9 cellular contexts compared by ENCODE assay signal in the genomic region with DNA sequence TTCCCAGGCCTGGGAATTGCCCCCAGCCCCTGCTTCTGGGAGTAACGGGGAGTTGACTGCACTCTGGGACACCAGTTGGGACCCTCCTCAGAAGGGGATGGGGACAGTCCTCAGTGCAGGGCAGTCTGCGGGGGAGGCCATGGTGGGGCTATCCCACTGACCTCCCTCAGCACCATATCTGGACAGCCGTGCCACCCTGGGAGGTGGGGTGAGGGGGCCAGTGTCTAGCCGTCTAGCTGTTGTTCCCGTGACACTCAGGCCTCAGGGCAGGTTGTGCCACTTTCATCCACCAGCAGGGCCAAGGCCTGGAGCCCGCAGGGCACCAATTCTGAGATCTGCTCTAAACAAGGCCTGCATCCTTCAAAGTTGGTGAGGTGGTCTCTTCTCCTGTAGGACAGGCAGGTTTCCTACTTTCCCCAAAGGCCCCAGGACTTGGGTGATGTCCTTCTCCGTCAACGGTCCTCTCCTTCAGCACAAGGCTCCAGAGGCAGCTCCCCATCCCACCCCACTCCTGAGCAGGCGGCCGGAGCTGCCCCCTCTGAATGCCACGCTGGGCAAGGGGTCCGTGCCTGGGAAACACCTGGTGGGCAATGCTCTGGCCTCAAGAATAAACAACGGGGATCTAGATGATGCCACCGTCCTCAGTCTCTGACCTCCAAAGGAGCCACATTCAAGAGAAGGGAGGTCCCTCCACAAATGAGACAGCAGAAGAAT. TPM values are rescaled to one million over a fixed set of nuclear protein-coding genes. Genes with fewer than 3 reads are reported as not detected.
DNase-seq lines count a peak whose midpoint lies in the region; ATAC-seq and TF ChIP-seq lines count a peak whose summit lies in the region.
"Had no signal": no experiment of that assay in that cellular context is flagged by ENCODE, and none has a peak within 500 bp of the region (broad histone marks: within the 10 kb centered on the region; RNA-seq: fewer than 3 reads in every experiment).

No MANE protein-coding gene starts in this region.

- no peak for TF ChIP-seq CTCF in Caco-2 (IDR thresholded peaks at IDR 0.05; ENCODE audit: insufficient read depth in 1 of 2, low read depth in 1 of 2, low read length in 1 of 2, severe bottlenecking in 1 of 2, unreplicated experiment in 1 of 2)
- no peak for TF ChIP-seq CTCF in PC-9 (conservative IDR thresholded peaks at IDR 0.05)
- TF ChIP-seq CTCF in fibroblast of lung (conservative IDR thresholded peaks at IDR 0.05 in 1 of 2, IDR thresholded peaks at IDR 0.05 in 1 of 2; ENCODE audit: low read depth in 1 of 2, low read length in 2 of 2): no peak
- no peak for TF ChIP-seq CTCF in psoas muscle (IDR thresholded peaks at IDR 0.05)

- intact Hi-C loops in Caco-2 (cut with micrococcal nuclease; ENCODE audit: unreplicated experiment): no loop called here
- intact Hi-C loops in PC-9 (cut with micrococcal nuclease; ENCODE audit: unreplicated experiment): no loop called here
- intact Hi-C loops in psoas muscle (cut with DNase I): no loop called here

- no peaks in the 10 kb centered on the region for H3K9me2 ChIP-seq in PC-9 (ENCODE audit: insufficient read depth)

- H3F3A ChIP-seq in PC-9 (ENCODE audit: insufficient read depth, low read depth): peaks cover 10% of the 10 kb centered on the region; the same call in 1 of the 2 replicates

- peaks cover 36% of the 10 kb centered on the region for H3K4me1 ChIP-seq in Caco-2
- peaks cover 31% of the 10 kb centered on the region for H3K4me1 ChIP-seq in PC-9 (replicated peaks; ENCODE audit: insufficient read depth)
- H3K4me1 ChIP-seq in fibroblast of lung (ENCODE audit: control insufficient read depth, extremely low read depth, insufficient read depth, low read length): peaks cover 9% of the 10 kb centered on the region
- peaks cover 21% of the 10 kb centered on the region for H3K4me1 ChIP-seq in psoas muscle

- H3K4me3 Mint-ChIP-seq in Caco-2 (ENCODE audit: unreplicated experiment): peak overlapping the region; percentile 77

- POLR2A ChIA-PET in Caco-2 (lab: Charles Lee) (interaction anchor here (0.5 to 2.3 kb wide), 5 partner anchors 12 to 51 kb away, joined by 3 to 28 read pairs (median 3); no protein-coding TSS in a partner anchor), PC-9 (lab: Charles Lee; ENCODE audit: unreplicated experiment) (interaction anchor here (0.6 to 1.6 kb wide), 5 partner anchors 10 to 32 kb away, joined by 3 to 7 read pairs (median 6); no protein-coding TSS in a partner anchor)

- H3K36me3 Mint-ChIP-seq in Caco-2 (ENCODE audit: insufficient read depth, unreplicated experiment): peaks cover 19% of the 10 kb centered on the region

- CTCF ChIA-PET in Caco-2 (lab: Charles Lee): interaction anchor here (2.2 to 3.0 kb wide), 2 partner anchors 10 to 12 kb away, joined by 8 to 18 read pairs; no protein-coding TSS in a partner anchor
- CTCF ChIA-PET in PC-9 (lab: Charles Lee): interaction anchor here (1.1 to 1.7 kb wide), 2 partner anchors 10 to 19 kb away, joined by 3 read pairs; no protein-coding TSS in a partner anchor

- H3K27me3 ChIP-seq in Caco-2 (replicated peaks; ENCODE audit: control insufficient read depth, insufficient read depth, low read length) (no peaks in the 10 kb centered on the region), PC-9 (ENCODE audit: insufficient read depth, low read depth) (no peaks in the 10 kb centered on the region), fibroblast of lung (ENCODE audit: control insufficient read depth, insufficient read depth, low read length) (no peaks in the 10 kb centered on the region), psoas muscle (ENCODE audit: insufficient read depth in 3 of 3, low read length in 2 of 3) (no peaks in the 10 kb centered on the region)

- no peak overlapping the region for H3K4me3 ChIP-seq in Caco-2 (ENCODE audit: low read depth, low read length)
- peak overlapping the region; percentile 62; the same call in 1 of the 2 replicates for H3K4me3 ChIP-seq in PC-9
- H3K4me3 ChIP-seq in fibroblast of lung (replicated peaks in 1 of 4; ENCODE audit: control extremely low read depth in 1 of 4, insufficient read depth in 1 of 4, low read depth in 3 of 4, low read length in 4 of 4): peak overlapping the region in 2 of 4 experiments; percentile 50 to 60
- peak overlapping the region; percentile 72 for H3K4me3 ChIP-seq in psoas muscle

- peak overlapping the region; percentile 96 for H3K27ac ChIP-seq in PC-9
- peak overlapping the region; percentile 100 for H3K27ac ChIP-seq in fibroblast of lung (ENCODE audit: insufficient read depth, low read length)
- peak overlapping the region; percentile 97 for H3K27ac ChIP-seq in psoas muscle

- no TSS peak for BruUV-seq in Caco-2 (replicated peaks; lab: Mats Ljungman, UMichigan)
- TSS peak; percentile 81 for BruUV-seq in PC-9 (replicated peaks; lab: Mats Ljungman, UMichigan)

- peak overlapping the region; percentile 96 for H3K27ac Mint-ChIP-seq in Caco-2 (ENCODE audit: unreplicated experiment)

- no peaks in the 10 kb centered on the region for H3K27me3 Mint-ChIP-seq in Caco-2 (ENCODE audit: insufficient read depth, unreplicated experiment)

- peak overlapping the region; percentile 92 for H3K4me2 ChIP-seq in PC-9
- H3K4me2 ChIP-seq in fibroblast of lung (ENCODE audit: extremely low read depth, insufficient read depth, low read length): no peak overlapping the region

- H3K4me1 Mint-ChIP-seq in Caco-2 (ENCODE audit: low read depth, unreplicated experiment): peaks cover 7% of the 10 kb centered on the region

- H3K36me3 ChIP-seq in Caco-2 (ENCODE audit: control insufficient read depth, insufficient read depth, low read length) (no peaks in the 10 kb centered on the region), PC-9 (ENCODE audit: low read depth) (no peaks in the 10 kb centered on the region), fibroblast of lung (ENCODE audit: control insufficient read depth, insufficient read depth, low read length) (no peaks in the 10 kb centered on the region), psoas muscle (ENCODE audit: insufficient read depth in 1 of 2, low read depth in 1 of 2) (no peaks in the 10 kb centered on the region)

- WGBS in psoas muscle, 3 donors: 69 to 74% (median 72%) methylated on average over 14 of the region's 14 CpGs

- no peak for ATAC-seq in psoas muscle
- ATAC-seq in GM18520 (IDR thresholded peaks at IDR 0.05; ENCODE audit: unreplicated experiment): no peak
- no peak for ATAC-seq in HG03342 (IDR thresholded peaks at IDR 0.05; ENCODE audit: unreplicated experiment)

- DNase-seq in Caco-2: no peak
- no peak for DNase-seq in PC-9
- DNase-seq in fibroblast of lung (ENCODE audit: low read depth in 2 of 2): no peak
- no peak for DNase-seq in psoas muscle
- DNase-seq in D341Med (ENCODE audit: low spot score): no peak
- DNase-seq in NCI-H1092 (lab: John Stamatoyannopoulos, UW): no peak
- DNase-seq: activated CD4-positive, CD25-positive, alpha-beta regulatory T cell had no signal

- no peak overlapping the region for H3K9ac ChIP-seq in fibroblast of lung (ENCODE audit: insufficient read depth, low read length)

- H3K79me2 ChIP-seq in PC-9 (ENCODE audit: low read depth) (peaks cover 4% of the 10 kb centered on the region; the same call in 1 of the 2 replicates), fibroblast of lung (ENCODE audit: control insufficient read depth, insufficient read depth, low read length) (no peaks in the 10 kb centered on the region)

- H4K20me1 ChIP-seq in PC-9 (ENCODE audit: insufficient read depth) (no peaks in the 10 kb centered on the region), fibroblast of lung (ENCODE audit: control insufficient read depth, extremely low read depth, insufficient read depth, low read length) (no peaks in the 10 kb centered on the region)

- no peaks in the 10 kb centered on the region for H3K9me3 Mint-ChIP-seq in Caco-2 (ENCODE audit: unreplicated experiment)

- H3K9me3 ChIP-seq in Caco-2: no peaks in the 10 kb centered on the region
- H3K9me3 ChIP-seq in PC-9 (ENCODE audit: insufficient read depth, low read depth): no peaks in the 10 kb centered on the region
- H3K9me3 ChIP-seq in fibroblast of lung (ENCODE audit: control insufficient read depth, insufficient read depth, low read depth, low read length): no peaks in the 10 kb centered on the region
- no peaks in the 10 kb centered on the region for H3K9me3 ChIP-seq in psoas muscle

- no peak overlapping the region for H2AFZ ChIP-seq in PC-9
- no peak overlapping the region for H2AFZ ChIP-seq in fibroblast of lung (ENCODE audit: low read length)

RNA-seq across cellular contexts. Expression of gene PTMA, which starts 43.0 kb away (rescaled TPM):
- 597 and 669 TPM in 2 replicates for total RNA-seq in Caco-2 (2022)
- total RNA-seq in PC-9 (2021): 1,200 and 1,260 TPM in 2 replicates
- total RNA-seq in fibroblast of lung: 481 and 664 TPM in 2 replicates
- 650 and 1,032 TPM in 2 replicates for polyA plus RNA-seq in fibroblast of lung
- polyA plus RNA-seq in fibroblast of lung (2012): 819 and 1,107 TPM in 2 replicates
- 34.8 and 35.0 TPM in 2 replicates for polyA minus RNA-seq in fibroblast of lung (ENCODE audit: low replicate concordance)
- total RNA-seq in psoas muscle: 100 to 1,000 TPM; 124 to 263 (median 168) TPM
- polyA plus RNA-seq in psoas muscle: 100 to 1,000 TPM; 210 to 347 (median 274) TPM
